In the genomic region with DNA sequence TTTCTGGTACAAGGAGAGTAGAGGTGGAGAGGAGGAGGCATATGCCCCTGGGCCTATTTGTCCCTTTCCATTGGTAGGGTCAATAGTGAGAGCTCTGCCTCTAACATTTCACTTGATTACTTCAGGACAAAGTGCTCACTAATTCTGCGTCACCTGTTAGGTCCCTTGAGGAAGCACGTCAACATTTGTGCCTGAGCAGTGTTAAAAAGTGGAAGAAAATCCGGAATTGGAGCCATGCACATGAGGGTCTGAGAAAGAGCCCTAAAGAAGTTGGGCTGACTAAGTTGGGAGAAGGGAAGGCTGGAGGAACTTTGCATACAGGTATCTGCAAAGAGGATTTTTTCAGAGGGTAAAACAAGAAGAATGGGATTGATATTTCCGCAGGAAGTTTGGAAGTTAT, we compare ENCODE assay signal across 15 cellular contexts.
DNase-seq lines count a peak whose midpoint lies in the region; ATAC-seq and TF ChIP-seq lines count a peak whose summit lies in the region.
"Had no signal": no experiment of that assay in that cellular context is flagged by ENCODE, and none has a peak within 500 bp of the region (broad histone marks: within the 10 kb centered on the region; RNA-seq: fewer than 3 reads in every experiment).

No MANE protein-coding gene starts in this region.

- no peak for DNase-seq in activated naive CD4-positive, alpha-beta T cell treated with anti-CD3 and anti-CD28 coated beads, Interleukin-2, amount 10 ng/mL, durations not matched to agents 7 days and 5 days
- no peak for DNase-seq in activated naive CD4-positive, alpha-beta T cell treated with Interleukin-2 at 50 U/mL for 16 hours
- no peak for DNase-seq in stimulated activated naive B cell treated with anti-CD40 and anti-IgM and Interleukin-4, amounts not matched to agents 10 μg/mL and 1 μg/mL and 100 μg/mL, for 72 hours
- no peak for DNase-seq in kidney glomerular epithelial cell (lab: John Stamatoyannopoulos, UW)
- DNase-seq in SIG-M5 (lab: John Stamatoyannopoulos, UW): no peak
- DNase-seq: DMS79 treated with DMSO at 0.1 percent for 48 hours; effector memory CD4-positive, alpha-beta T cell; foreskin keratinocyte; WERI-Rb-1 had no signal

- H3F3A ChIP-seq in SU-DHL-6 (ENCODE audit: insufficient read depth): peaks cover 11% of the 10 kb centered on the region

- H2AFZ ChIP-seq in SU-DHL-6 (ENCODE audit: low read depth, low read length, severe bottlenecking): no peak overlapping the region

- H3K27ac ChIP-seq in SU-DHL-6 (ENCODE audit: low read depth, low read length): no peak overlapping the region
- H3K27ac ChIP-seq in iPS-20b (ENCODE audit: low read length): no peak overlapping the region
- H3K27ac ChIP-seq: cardiac muscle cell, foreskin keratinocyte, SK-N-MC, suprapubic skin, WERI-Rb-1 had no signal

- H3K36me3 Mint-ChIP-seq in activated naive CD4-positive, alpha-beta T cell treated with anti-CD3 and anti-CD28 coated beads, Interleukin-2, amount 10 ng/mL, durations not matched to agents 7 days and 5 days: peaks cover 36% of the 10 kb centered on the region
- peaks cover 36 to 40% of the 10 kb centered on the region in 2 donors for H3K36me3 Mint-ChIP-seq in stimulated activated naive B cell treated with anti-CD40 and anti-IgM and Interleukin-4, amounts not matched to agents 10 μg/mL and 1 μg/mL and 100 μg/mL, for 72 hours

- no peak overlapping the region for H3K9ac ChIP-seq in SU-DHL-6 (ENCODE audit: low read length)
- H3K9ac ChIP-seq in iPS-20b (ENCODE audit: low read depth, low read length): peak overlapping the region; percentile 47; the same call in 1 of the 2 replicates

- CTCF ChIA-PET in activated naive CD4-positive, alpha-beta T cell treated with anti-CD3 and anti-CD28 coated beads, Interleukin-2, amount 10 ng/mL, durations not matched to agents 7 days and 5 days (lab: Charles Lee): interaction anchor here (3.0 kb wide), 1 partner anchor 29 kb away, joined by 21 read pairs; no protein-coding TSS in a partner anchor

- peak overlapping the region; percentile 3 for H3K27ac Mint-ChIP-seq in activated naive CD4-positive, alpha-beta T cell treated with anti-CD3 and anti-CD28 coated beads, Interleukin-2, amount 10 ng/mL, durations not matched to agents 7 days and 5 days
- H3K27ac Mint-ChIP-seq in stimulated activated naive B cell treated with anti-CD40 and anti-IgM and Interleukin-4, amounts not matched to agents 10 μg/mL and 1 μg/mL and 100 μg/mL, for 72 hours: no peak overlapping the region

- H3K4me3 Mint-ChIP-seq in activated naive CD4-positive, alpha-beta T cell treated with anti-CD3 and anti-CD28 coated beads, Interleukin-2, amount 10 ng/mL, durations not matched to agents 7 days and 5 days: peak overlapping the region; percentile 55
- peak overlapping the region; percentile 21 to 90 for H3K4me3 Mint-ChIP-seq in stimulated activated naive B cell treated with anti-CD40 and anti-IgM and Interleukin-4, amounts not matched to agents 10 μg/mL and 1 μg/mL and 100 μg/mL, for 72 hours

- H3K4me2 ChIP-seq in SU-DHL-6 (ENCODE audit: low read depth, low read length, poor library complexity, severe bottlenecking): peak overlapping the region; percentile 16

- H3K27me3 ChIP-seq in SU-DHL-6 (ENCODE audit: low read length) (no peaks in the 10 kb centered on the region), iPS-20b (ENCODE audit: insufficient read depth, low read length) (no peaks in the 10 kb centered on the region)
- H3K27me3 ChIP-seq: cardiac muscle cell, foreskin keratinocyte, suprapubic skin had no signal

- no peaks in the 10 kb centered on the region for H4K20me1 ChIP-seq in SU-DHL-6 (ENCODE audit: low read depth, low read length)

- H3K9me2 ChIP-seq in SU-DHL-6 (replicated peaks; ENCODE audit: insufficient read depth, low read length): no peaks in the 10 kb centered on the region

- no peak for TF ChIP-seq CTCF in SU-DHL-6 (IDR thresholded peaks at IDR 0.05; ENCODE audit: insufficient read depth, low read length, poor library complexity, severe bottlenecking)

- peaks cover 56% of the 10 kb centered on the region for H3K79me2 ChIP-seq in SU-DHL-6 (ENCODE audit: insufficient read depth, low read length)

- H3K27me3 Mint-ChIP-seq in activated naive CD4-positive, alpha-beta T cell treated with anti-CD3 and anti-CD28 coated beads, Interleukin-2, amount 10 ng/mL, durations not matched to agents 7 days and 5 days: no peaks in the 10 kb centered on the region
- H3K27me3 Mint-ChIP-seq in stimulated activated naive B cell treated with anti-CD40 and anti-IgM and Interleukin-4, amounts not matched to agents 10 μg/mL and 1 μg/mL and 100 μg/mL, for 72 hours: no peaks in the 10 kb centered on the region

- H3K36me3 ChIP-seq in SU-DHL-6 (ENCODE audit: low read length): no peaks in the 10 kb centered on the region
- H3K36me3 ChIP-seq in iPS-20b (ENCODE audit: insufficient read depth, low read depth, low read length): peaks cover 27% of the 10 kb centered on the region
- H3K36me3 ChIP-seq: cardiac muscle cell had no signal

- no peaks in the 10 kb centered on the region for H3K9me3 Mint-ChIP-seq in activated naive CD4-positive, alpha-beta T cell treated with anti-CD3 and anti-CD28 coated beads, Interleukin-2, amount 10 ng/mL, durations not matched to agents 7 days and 5 days
- H3K9me3 Mint-ChIP-seq in stimulated activated naive B cell treated with anti-CD40 and anti-IgM and Interleukin-4, amounts not matched to agents 10 μg/mL and 1 μg/mL and 100 μg/mL, for 72 hours: no peaks in the 10 kb centered on the region

- H3K4me1 Mint-ChIP-seq in activated naive CD4-positive, alpha-beta T cell treated with anti-CD3 and anti-CD28 coated beads, Interleukin-2, amount 10 ng/mL, durations not matched to agents 7 days and 5 days: peaks cover 85% of the 10 kb centered on the region
- peaks cover 46 to 64% of the 10 kb centered on the region in 2 donors for H3K4me1 Mint-ChIP-seq in stimulated activated naive B cell treated with anti-CD40 and anti-IgM and Interleukin-4, amounts not matched to agents 10 μg/mL and 1 μg/mL and 100 μg/mL, for 72 hours

- H3K9me3 ChIP-seq in SU-DHL-6 (ENCODE audit: insufficient read depth, low read length) (no peaks in the 10 kb centered on the region), iPS-20b (ENCODE audit: insufficient read depth, low read depth, low read length) (no peaks in the 10 kb centered on the region)
- H3K9me3 ChIP-seq: suprapubic skin had no signal

- peaks cover 8% of the 10 kb centered on the region for H3K4me1 ChIP-seq in iPS-20b (ENCODE audit: insufficient read depth, low read length)
- H3K4me1 ChIP-seq: foreskin keratinocyte had no signal

- H3K4me3 ChIP-seq in SU-DHL-6 (ENCODE audit: insufficient read depth, low read length, poor library complexity, severe bottlenecking) (no peak overlapping the region), iPS-20b (ENCODE audit: low read length) (no peak overlapping the region)
- H3K4me3 ChIP-seq: cardiac muscle cell, SK-N-MC, suprapubic skin had no signal

- no peak for ATAC-seq in stimulated activated naive B cell treated with anti-CD40 and anti-IgM and Interleukin-4, amounts not matched to agents 10 μg/mL and 1 μg/mL and 100 μg/mL, for 72 hours (replicated peaks)
- ATAC-seq in GM18519 (IDR thresholded peaks at IDR 0.05; ENCODE audit: low FRiP score, unreplicated experiment): no peak
- ATAC-seq: foreskin keratinocyte had no signal
